In the genomic region with DNA sequence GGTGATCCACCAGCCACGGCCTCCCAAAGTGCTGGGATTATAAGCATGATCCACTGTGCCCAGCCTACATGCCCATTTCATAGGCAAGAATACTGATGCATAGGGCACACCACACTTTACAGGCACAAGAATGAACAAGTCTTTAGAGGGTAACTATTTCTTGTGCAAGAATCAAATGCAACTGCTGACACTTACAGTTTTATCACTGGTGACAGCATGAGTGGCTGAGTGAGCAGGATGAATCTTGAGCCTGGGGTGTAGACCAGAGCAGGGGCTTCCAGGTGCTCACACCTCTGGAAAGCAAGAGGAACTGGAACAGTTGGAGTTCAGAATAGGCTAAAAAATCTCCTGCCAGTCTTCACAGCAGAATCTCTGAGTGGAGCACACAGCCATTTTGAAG, we compare ENCODE assay signal across 18 cellular contexts.
DNase-seq lines count a peak whose midpoint lies in the region; ATAC-seq and TF ChIP-seq lines count a peak whose summit lies in the region.
"Had no signal": no experiment of that assay in that cellular context is flagged by ENCODE, and none has a peak within 500 bp of the region (broad histone marks: within the 10 kb centered on the region; RNA-seq: fewer than 3 reads in every experiment).

No MANE protein-coding gene starts in this region.

- H3K4me1 ChIP-seq in Panc1 (ENCODE audit: control insufficient read depth, insufficient read depth, low read length) (peaks cover 30% of the 10 kb centered on the region), skeletal muscle satellite cell (ENCODE audit: control insufficient read depth, insufficient read depth, low read length) (peaks cover 48% of the 10 kb centered on the region)
- H3K4me1 ChIP-seq: colonic mucosa, lower lobe of right lung, right lobe of liver had no signal

- CTCF ChIA-PET in AG04450 (lab: Charles Lee) = no interaction called here
- CTCF ChIA-PET in Panc1 (lab: Charles Lee) = no interaction called here

- peak overlapping the region; percentile 40 for H3K9ac ChIP-seq in skeletal muscle satellite cell (ENCODE audit: low read depth, low read length)

- peak overlapping the region; percentile 29 for H3K4me2 ChIP-seq in skeletal muscle satellite cell (ENCODE audit: low read length)

- no peak; the same call in 1 of the 2 replicates for ATAC-seq in Panc1
- no peak for ATAC-seq in HG03520 (IDR thresholded peaks at IDR 0.05; ENCODE audit: unreplicated experiment)
- ATAC-seq: effector memory CD8-positive, alpha-beta T cell had no signal

- H3K36me3 ChIP-seq in Panc1 (ENCODE audit: control insufficient read depth, insufficient read depth, low read length) = no peaks in the 10 kb centered on the region
- H3K36me3 ChIP-seq in skeletal muscle satellite cell (ENCODE audit: insufficient read depth, low read length) = no peaks in the 10 kb centered on the region
- H3K36me3 ChIP-seq: colonic mucosa, lower lobe of right lung, right lobe of liver had no signal

- no peaks in the 10 kb centered on the region for H3K27me3 ChIP-seq in AG04450 (ENCODE audit: control insufficient read depth, insufficient read depth, low read length)
- no peaks in the 10 kb centered on the region for H3K27me3 ChIP-seq in Panc1 (ENCODE audit: control insufficient read depth, insufficient read depth, low read length)
- H3K27me3 ChIP-seq in skeletal muscle satellite cell (ENCODE audit: control insufficient read depth, insufficient read depth, low read length) = no peaks in the 10 kb centered on the region
- H3K27me3 ChIP-seq: colonic mucosa, right lobe of liver had no signal

- POLR2A ChIA-PET in AG04450 (lab: Yijun Ruan, JAX) = interaction anchor here (1.0 to 1.1 kb wide), 2 partner anchors 29 to 37 kb away, joined by 4 read pairs; no protein-coding TSS in a partner anchor
- POLR2A ChIA-PET in Panc1 (lab: Charles Lee) = no interaction called here

- H3K27ac ChIP-seq in AG04450 (ENCODE audit: low read depth, low read length) (peak overlapping the region; percentile 86), Panc1 (ENCODE audit: low read length) (peak overlapping the region; percentile 73), epithelial cell of prostate (peak overlapping the region; percentile 51)
- H3K27ac ChIP-seq: C4-2B, colonic mucosa, lower lobe of right lung, right lobe of liver had no signal

- DNase-seq in AG04450 (ENCODE audit: low read depth, low spot score) = no peak
- no peak for DNase-seq in Panc1 (ENCODE audit: low read depth, low spot score)
- DNase-seq in epithelial cell of prostate (ENCODE audit: low read depth, low spot score) = no peak
- DNase-seq in activated CD4-positive, alpha-beta T cell treated with anti-CD3 and anti-CD28 coated beads for 48 hours = no peak
- no peak for DNase-seq in Kasumi-1 (lab: John Stamatoyannopoulos, UW)
- DNase-seq: activated CD4-positive, CD25-positive, alpha-beta regulatory T cell treated with anti-CD3 and anti-CD28 coated beads, Interleukin-2, amount 50 U/mL, for 72 hours; activated effector memory CD4-positive, alpha-beta T cell treated with anti-CD3 and anti-CD28 coated beads, Interleukin-2, amount 50 U/mL, for 16 hours; effector memory CD8-positive, alpha-beta T cell; lower lobe of right lung; NCI-H2029 treated with DMSO at 0.1 percent for 48 hours; NCI-H82; right lobe of liver; SHP77; T-helper 1 cell had no signal

- intact Hi-C loops in Panc1 (cut with micrococcal nuclease; ENCODE audit: unreplicated experiment) = no loop called here

- H3K9me3 ChIP-seq in AG04450 (ENCODE audit: control insufficient read depth, insufficient read depth, low read length) (no peaks in the 10 kb centered on the region; the same call in 1 of the 2 replicates), Panc1 (ENCODE audit: control insufficient read depth, insufficient read depth, low read depth, low read length) (no peaks in the 10 kb centered on the region), skeletal muscle satellite cell (replicated peaks; ENCODE audit: low read length) (no peaks in the 10 kb centered on the region)
- H3K9me3 ChIP-seq: colonic mucosa, lower lobe of right lung, right lobe of liver had no signal

- no TSS peak for BruUV-seq in Panc1 (replicated peaks; lab: Mats Ljungman, UMichigan)

- H3K4me3 ChIP-seq in AG04450 (ENCODE audit: low read depth, low read length) (no peak overlapping the region), Panc1 (ENCODE audit: low read depth in 2 of 2, low read length in 2 of 2) (no peak overlapping the region), skeletal muscle satellite cell (ENCODE audit: low read length) (no peak overlapping the region)
- H3K4me3 ChIP-seq: colonic mucosa, lower lobe of right lung, right lobe of liver had no signal

- in situ Hi-C loops in Panc1 (cut with HindIII; ENCODE audit: low pct_unique_long_range_greater_than_20kb, low sequenced_read_pairs) = no loop called here

- no peak for TF ChIP-seq CTCF in AG04450 (IDR thresholded peaks at IDR 0.05; ENCODE audit: low read depth, low read length)
- TF ChIP-seq CTCF in Panc1 (IDR thresholded peaks at IDR 0.05) = no peak
